In the genomic region with DNA sequence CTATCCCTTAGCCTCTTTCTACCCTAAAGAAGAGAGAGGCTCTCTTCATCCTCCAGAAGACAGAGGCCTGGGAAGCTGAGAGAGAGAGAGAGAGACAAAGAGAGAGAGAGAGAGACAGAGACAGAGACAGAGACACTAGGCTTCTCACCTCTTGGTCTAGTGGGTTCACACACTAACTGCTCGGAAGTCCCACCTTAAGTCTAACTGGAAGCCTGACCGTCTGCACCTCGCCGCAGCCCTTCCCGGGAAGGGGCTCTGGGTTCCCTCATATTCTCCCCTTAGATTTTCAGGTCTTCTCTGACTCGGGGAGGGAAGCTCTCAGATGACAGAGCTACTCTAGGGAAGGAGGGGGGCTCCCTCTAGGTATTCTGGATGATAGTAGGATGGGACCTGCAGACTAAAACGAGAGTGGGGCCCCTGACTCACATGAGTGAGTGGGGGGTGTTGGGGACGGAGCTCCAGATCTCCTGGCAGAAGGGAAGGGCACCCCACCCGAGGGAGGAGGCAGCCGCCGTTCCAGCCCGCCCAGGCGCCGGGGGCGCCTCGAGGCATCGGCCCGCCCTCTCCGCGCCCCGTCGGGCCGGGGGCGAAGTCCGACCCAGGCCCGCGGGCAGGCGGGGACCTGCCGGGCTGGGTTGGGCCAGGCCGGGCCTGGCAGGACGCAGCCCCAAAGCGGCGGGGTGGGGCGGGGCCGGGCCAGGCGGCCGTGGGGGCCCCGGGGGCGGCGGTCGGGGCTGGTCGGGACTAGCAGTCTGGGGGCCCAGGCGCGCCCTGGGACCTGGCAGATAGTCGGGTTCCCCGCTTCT, we compare ENCODE assay signal across 8 cellular contexts. TPM values are rescaled to one million over a fixed set of nuclear protein-coding genes. Genes with fewer than 3 reads are reported as not detected.
A peak's percentile ranks its signal among the peaks of the same experiment; 100 is the strongest.
DNase-seq lines count a peak whose midpoint lies in the region; ATAC-seq and TF ChIP-seq lines count a peak whose summit lies in the region.

No MANE protein-coding gene starts in this region.

- peaks cover 25% of the 10 kb centered on the region for H3K27me3 Mint-ChIP-seq in CD4-positive, CD25-positive, alpha-beta regulatory T cell
- H3K27me3 Mint-ChIP-seq in activated naive CD4-positive, alpha-beta T cell treated with anti-CD3 and anti-CD28 coated beads, Interleukin-2, amount 50 U/mL, for 24 hours, result no peaks in the 10 kb centered on the region

- peak overlapping the region; percentile 100 for H3K27ac ChIP-seq in CD4-positive, CD25-positive, alpha-beta regulatory T cell (ENCODE audit: insufficient read depth, low read length, poor library complexity, severe bottlenecking)
- peak overlapping the region; percentile 99 for H3K27ac ChIP-seq in GM23248
- H3K27ac ChIP-seq in smooth muscle cell (ENCODE audit: low read depth), result peak overlapping the region; percentile 96

- peak overlapping the region; percentile 82 to 100 (median 90) for H3K4me3 Mint-ChIP-seq in CD4-positive, CD25-positive, alpha-beta regulatory T cell
- peak overlapping the region; percentile 74 for H3K4me3 Mint-ChIP-seq in activated naive CD4-positive, alpha-beta T cell treated with anti-CD3 and anti-CD28 coated beads, Interleukin-2, amount 50 U/mL, for 24 hours

- H3K9ac ChIP-seq in GM23248 (peak overlapping the region; percentile 98), smooth muscle cell (ENCODE audit: low read depth) (peak overlapping the region; percentile 86)

- peak overlapping the region; percentile 53 for H3K4me3 ChIP-seq in CD4-positive, CD25-positive, alpha-beta regulatory T cell (ENCODE audit: low read depth, low read length)
- H3K4me3 ChIP-seq in GM23248 (peak overlapping the region; percentile 93), iPS-11a (ENCODE audit: low read depth, low read length) (peak overlapping the region; percentile 35), smooth muscle cell (peak overlapping the region; percentile 98)

- H3K27ac Mint-ChIP-seq in CD4-positive, CD25-positive, alpha-beta regulatory T cell, result peak overlapping the region; percentile 93 to 95 (median 94)
- peak overlapping the region; percentile 83 for H3K27ac Mint-ChIP-seq in activated naive CD4-positive, alpha-beta T cell treated with anti-CD3 and anti-CD28 coated beads, Interleukin-2, amount 50 U/mL, for 24 hours

- H3F3A ChIP-seq in GM23248 (ENCODE audit: insufficient read depth) (peaks cover 44% of the 10 kb centered on the region), smooth muscle cell (ENCODE audit: low read depth) (peaks cover 49% of the 10 kb centered on the region)

- H3K4me2 ChIP-seq in GM23248 (ENCODE audit: unreplicated experiment) (peak overlapping the region; percentile 91), smooth muscle cell (peak overlapping the region; percentile 89)

- peak in 1 of 3 donors; percentile 31 for DNase-seq in CD4-positive, CD25-positive, alpha-beta regulatory T cell
- DNase-seq in GM23248 (peak; percentile 64), smooth muscle cell (lab: John Stamatoyannopoulos, UW; ENCODE audit: unreplicated experiment) (no peak), putamen (ENCODE audit: low spot score) (no peak), COLO829 (ENCODE audit: low spot score) (no peak), KG1 (lab: John Stamatoyannopoulos, UW) (no peak)

- H4K20me1 ChIP-seq in GM23248 (ENCODE audit: insufficient read depth) (no peaks in the 10 kb centered on the region), smooth muscle cell (ENCODE audit: low read depth) (peaks cover 24% of the 10 kb centered on the region)

- H3K36me3 ChIP-seq in CD4-positive, CD25-positive, alpha-beta regulatory T cell (ENCODE audit: control insufficient read depth, insufficient read depth, low read length), result no peaks in the 10 kb centered on the region
- no peaks in the 10 kb centered on the region for H3K36me3 ChIP-seq in GM23248 (ENCODE audit: low read depth)
- H3K36me3 ChIP-seq in smooth muscle cell (ENCODE audit: low read depth), result no peaks in the 10 kb centered on the region

- H3K4me1 ChIP-seq in CD4-positive, CD25-positive, alpha-beta regulatory T cell (ENCODE audit: control insufficient read depth, insufficient read depth, low read length, poor library complexity, severe bottlenecking), result peaks cover 61% of the 10 kb centered on the region
- peaks cover 29% of the 10 kb centered on the region for H3K4me1 ChIP-seq in GM23248 (ENCODE audit: insufficient read depth)
- H3K4me1 ChIP-seq in smooth muscle cell (ENCODE audit: low read depth), result peaks cover 25% of the 10 kb centered on the region

- no peaks in the 10 kb centered on the region for H3K36me3 Mint-ChIP-seq in CD4-positive, CD25-positive, alpha-beta regulatory T cell
- peaks cover 2% of the 10 kb centered on the region for H3K36me3 Mint-ChIP-seq in activated naive CD4-positive, alpha-beta T cell treated with anti-CD3 and anti-CD28 coated beads, Interleukin-2, amount 50 U/mL, for 24 hours

- H3K27me3 ChIP-seq in CD4-positive, CD25-positive, alpha-beta regulatory T cell (ENCODE audit: control insufficient read depth, insufficient read depth, low read length), result no peaks in the 10 kb centered on the region
- H3K27me3 ChIP-seq in GM23248 (replicated peaks; ENCODE audit: insufficient read depth) (no peaks in the 10 kb centered on the region), smooth muscle cell (ENCODE audit: low read depth) (no peaks in the 10 kb centered on the region)

- H3K79me2 ChIP-seq in GM23248 (ENCODE audit: insufficient read depth) (peaks cover 19% of the 10 kb centered on the region), smooth muscle cell (ENCODE audit: low read depth) (peaks cover 20% of the 10 kb centered on the region)

- 0 to 1% methylated on average over 13 to 23 of the region's 46 CpGs for WGBS in GM23248 (ENCODE audit: low coverage in 1 of 2, low lambda C conversion rate in 2 of 2, missing lambda C conversion rate in 2 of 2), 2 experiments
- 5% methylated on average over 25 of the region's 46 CpGs for WGBS in smooth muscle cell (ENCODE audit: low lambda C conversion rate)

- no peaks in the 10 kb centered on the region for H3K9me2 ChIP-seq in GM23248 (ENCODE audit: insufficient read depth)

- H3K9me3 ChIP-seq in CD4-positive, CD25-positive, alpha-beta regulatory T cell (ENCODE audit: control insufficient read depth in 2 of 2, low read length in 2 of 2), result no peaks in the 10 kb centered on the region
- no peaks in the 10 kb centered on the region for H3K9me3 ChIP-seq in GM23248 (ENCODE audit: low read depth)
- no peaks in the 10 kb centered on the region for H3K9me3 ChIP-seq in smooth muscle cell (replicated peaks; ENCODE audit: low read depth)

- no peak for ATAC-seq in CD4-positive, CD25-positive, alpha-beta regulatory T cell (ENCODE audit: low read depth in 2 of 2)

- peak overlapping the region; percentile 12 for H2AFZ ChIP-seq in GM23248
- H2AFZ ChIP-seq in smooth muscle cell (ENCODE audit: low read depth), result no peak overlapping the region

- peaks cover 4 to 29% (median 16%) of the 10 kb centered on the region in 4 donors for H3K4me1 Mint-ChIP-seq in CD4-positive, CD25-positive, alpha-beta regulatory T cell
- H3K4me1 Mint-ChIP-seq in activated naive CD4-positive, alpha-beta T cell treated with anti-CD3 and anti-CD28 coated beads, Interleukin-2, amount 50 U/mL, for 24 hours, result peaks cover 20% of the 10 kb centered on the region

- in situ Hi-C loops in GM23248 (cut with MboI), result no loop called here

- peaks cover 0 to 14% (median 0%) of the 10 kb centered on the region in 7 donors for H3K9me3 Mint-ChIP-seq in CD4-positive, CD25-positive, alpha-beta regulatory T cell
- H3K9me3 Mint-ChIP-seq in activated naive CD4-positive, alpha-beta T cell treated with anti-CD3 and anti-CD28 coated beads, Interleukin-2, amount 50 U/mL, for 24 hours, result no peaks in the 10 kb centered on the region

- no peak for TF ChIP-seq CTCF in smooth muscle cell (IDR thresholded peaks at IDR 0.05; ENCODE audit: borderline replicate concordance, insufficient read depth, poor library complexity, severe bottlenecking)

RNA-seq across cellular contexts. Expression of gene JUNB, which starts 2.0 kb away (rescaled TPM):
- total RNA-seq in CD4-positive, CD25-positive, alpha-beta regulatory T cell, result 2,802 TPM
- 100 to 1,000 TPM; 582 to 986 (median 765) TPM for polyA plus RNA-seq in CD4-positive, CD25-positive, alpha-beta regulatory T cell
- total RNA-seq in GM23248 (2014; rRNA removed; shearing (Covaris generic)), result 159 and 195 TPM in 2 replicates
- polyA plus RNA-seq in GM23248 (2016; fragmentation: Nextera tagmentation; extraction: Ambion mirVana), result 95.1 and 96.2 TPM in 2 replicates
- total RNA-seq in smooth muscle cell, result 687 and 756 TPM in 2 replicates
- polyA plus RNA-seq in smooth muscle cell, result 1,281 and 1,575 TPM in 2 replicates

RNA-seq across cellular contexts. Expression of gene PRDX2, which starts 12.3 kb away (rescaled TPM):
- total RNA-seq in CD4-positive, CD25-positive, alpha-beta regulatory T cell, result 74.0 TPM
- polyA plus RNA-seq in CD4-positive, CD25-positive, alpha-beta regulatory T cell, result 100 to 1,000 TPM; 326 to 380 (median 341) TPM
- 230 TPM in 2 replicates for total RNA-seq in GM23248 (2014; rRNA removed; shearing (Covaris generic))
- 252 TPM in 2 replicates for polyA plus RNA-seq in GM23248 (2016; fragmentation: Nextera tagmentation; extraction: Ambion mirVana)
- 351 and 400 TPM in 2 replicates for total RNA-seq in smooth muscle cell
- 371 and 391 TPM in 2 replicates for polyA plus RNA-seq in smooth muscle cell

RNA-seq across cellular contexts. Expression of gene THSD8, which starts 12.6 kb away (rescaled TPM):
- 2.8 TPM for total RNA-seq in CD4-positive, CD25-positive, alpha-beta regulatory T cell
- polyA plus RNA-seq in CD4-positive, CD25-positive, alpha-beta regulatory T cell, result 10 to 100 TPM in 1 of 4 donors, 1 to 10 TPM in 1, under 1 TPM in 1, not detected in 1; 0.66 to 13.9 (median 4.8) TPM
- not detected in 2 replicates for total RNA-seq in GM23248 (2014; rRNA removed; shearing (Covaris generic))
- polyA plus RNA-seq in GM23248 (2016; fragmentation: Nextera tagmentation; extraction: Ambion mirVana) (10.8 and 12.5 TPM in 2 replicates), smooth muscle cell (8.0 and 10.1 TPM in 2 replicates)
- total RNA-seq in smooth muscle cell, result not detected in 2 replicates

RNA-seq across cellular contexts. Expression of gene HOOK2, which starts 13.9 kb away (rescaled TPM):
- total RNA-seq in CD4-positive, CD25-positive, alpha-beta regulatory T cell, result 16.9 TPM
- 1 to 10 TPM in 3 of 4 donors, under 1 TPM in 1; 0.24 to 1.9 (median 1.6) TPM for polyA plus RNA-seq in CD4-positive, CD25-positive, alpha-beta regulatory T cell
- 17.1 TPM in 2 replicates for total RNA-seq in GM23248 (2014; rRNA removed; shearing (Covaris generic))
- polyA plus RNA-seq in GM23248 (2016; fragmentation: Nextera tagmentation; extraction: Ambion mirVana), result 11.8 and 12.4 TPM in 2 replicates
- total RNA-seq in smooth muscle cell, result 16.7 and 20.5 TPM in 2 replicates
- polyA plus RNA-seq in smooth muscle cell, result 14.6 and 48.3 TPM in 2 replicates

RNA-seq across cellular contexts. Expression of gene RNASEH2A, which starts 17.1 kb away (rescaled TPM):
- total RNA-seq in CD4-positive, CD25-positive, alpha-beta regulatory T cell, result 4.7 TPM
- polyA plus RNA-seq in CD4-positive, CD25-positive, alpha-beta regulatory T cell, result 10 to 100 TPM; 18.7 to 27.5 (median 23.4) TPM
- total RNA-seq in GM23248 (2014; rRNA removed; shearing (Covaris generic)), result 8.2 and 16.9 TPM in 2 replicates
- polyA plus RNA-seq in GM23248 (2016; fragmentation: Nextera tagmentation; extraction: Ambion mirVana) (23.8 and 32.3 TPM in 2 replicates), smooth muscle cell (34.8 and 34.9 TPM in 2 replicates)
- total RNA-seq in smooth muscle cell, result 8.7 and 15.7 TPM in 2 replicates

Comparison
In these comparisons a context has a peak if more than half of its experiments do, and no peak if none do; other contexts are left out.
1. H3K4me3 ChIP-seq: peak in every context shown above with its lines; median percentile 98 in smooth muscle cell; 93 in GM23248; 53 in CD4-positive, CD25-positive, alpha-beta regulatory T cell; 35 in iPS-11a.